Comparison of ENCODE assay signal across 8 cellular contexts in the genomic region with DNA sequence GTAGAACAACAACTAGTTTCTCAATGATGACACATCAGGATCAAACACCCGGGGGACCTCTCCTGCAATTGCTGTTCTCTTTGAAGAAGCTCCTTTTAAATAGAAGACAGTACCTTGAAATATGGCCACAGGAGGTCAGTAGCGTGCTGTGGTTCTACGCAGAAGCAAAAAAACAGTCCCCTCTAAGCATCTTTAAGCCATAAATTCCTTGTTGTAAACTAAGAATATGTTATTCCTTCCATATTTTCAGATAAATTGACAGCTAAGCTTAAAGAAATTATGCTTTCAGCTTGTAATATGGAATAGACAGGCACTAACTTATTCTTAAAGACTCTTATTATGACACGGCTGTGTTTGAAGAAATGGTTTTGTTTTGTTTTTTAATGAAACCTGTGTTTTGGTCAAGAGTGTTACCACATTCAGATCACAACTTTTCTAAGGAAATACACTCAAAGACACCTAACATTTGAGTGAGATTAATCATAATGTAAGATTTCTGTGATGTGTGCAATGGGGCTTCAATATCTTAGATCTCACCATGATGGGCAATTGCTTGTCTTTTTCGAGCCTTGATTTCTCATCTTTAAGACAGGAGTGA. TPM values are rescaled to one million over a fixed set of nuclear protein-coding genes. Genes with fewer than 3 reads are reported as not detected.
A peak's percentile ranks its signal among the peaks of the same experiment; 100 is the strongest.
DNase-seq lines count a peak whose midpoint lies in the region; ATAC-seq, FAIRE-seq and TF ChIP-seq lines count a peak whose summit lies in the region.

No MANE protein-coding gene starts in this region.

- peaks cover 63% of the 10 kb centered on the region for H3K4me1 Mint-ChIP-seq in activated B cell treated with CpG ODN at 0.5 μM for 24 hours

- no peak; a peak in 1 of 4 replicates for TF ChIP-seq EP300 in HepG2 (IDR thresholded peaks at IDR 0.05; ENCODE audit: low read depth in 2 of 2, low read length in 2 of 2)
- no peak for TF ChIP-seq EP300 in HepG2 (CRISPR knock-in tag; IDR thresholded peaks at IDR 0.05; ENCODE audit: borderline replicate concordance)

- H3K27me3 ChIP-seq in H7 (ENCODE audit: control insufficient read depth, insufficient read depth, low read length) (no peaks in the 10 kb centered on the region), colonic mucosa (no peaks in the 10 kb centered on the region), HepG2 (ENCODE audit: control insufficient read depth in 1 of 2, insufficient read depth in 2 of 2, low read length in 2 of 2) (peaks cover 0 to 5% of the 10 kb centered on the region in 2 experiments; a peak in 1 of 5 replicates)

- no peaks in the 10 kb centered on the region for H3K36me3 Mint-ChIP-seq in activated B cell treated with CpG ODN at 0.5 μM for 24 hours (ENCODE audit: low read depth)

- no peaks in the 10 kb centered on the region for H3K27me3 Mint-ChIP-seq in activated B cell treated with CpG ODN at 0.5 μM for 24 hours

- H3K4me3 ChIP-seq in H7 (ENCODE audit: insufficient read depth, low read depth, low read length): no peak overlapping the region
- no peak overlapping the region for H3K4me3 ChIP-seq in colonic mucosa
- H3K4me3 ChIP-seq in HepG2 (replicated peaks in 1 of 3; ENCODE audit: insufficient read depth in 1 of 3, low read depth in 2 of 3, low read length in 3 of 3): no peak overlapping the region

- BruUV-seq in HepG2 (replicated peaks; lab: Mats Ljungman, UMichigan): no TSS peak

- H3K4me1 ChIP-seq in colonic mucosa (no peaks in the 10 kb centered on the region), HepG2 (ENCODE audit: insufficient read depth, low read length) (peaks cover 8% of the 10 kb centered on the region; the same call in 1 of the 2 replicates)

- no peak for TF ChIP-seq POLR2A in HepG2 (IDR thresholded peaks at IDR 0.05; ENCODE audit: insufficient read depth in 1 of 2, low read depth in 2 of 2, low read length in 2 of 2)
- no peak for TF ChIP-seq POLR2A in GM18505 (IDR thresholded peaks at IDR 0.05; ENCODE audit: borderline replicate concordance, extremely low read depth, insufficient read depth, insufficient read length)

- no peaks in the 10 kb centered on the region for H3K9me3 Mint-ChIP-seq in activated B cell treated with CpG ODN at 0.5 μM for 24 hours

- ATAC-seq in activated B cell treated with CpG ODN at 0.5 μM for 24 hours (ENCODE audit: low read depth) (peak; percentile 34), HepG2 (peak; percentile 87), GM18505 (IDR thresholded peaks at IDR 0.05; ENCODE audit: unreplicated experiment) (no peak)

- H2AFZ ChIP-seq in HepG2 (ENCODE audit: low read length): no peak overlapping the region

- peak; percentile 71 for TF ChIP-seq CTCF in activated B cell treated with CpG ODN at 0.5 μM for 24 hours (IDR thresholded peaks at IDR 0.05)
- TF ChIP-seq CTCF in colonic mucosa (IDR thresholded peaks at IDR 0.05): peak; percentile 52
- peak; percentile 85 for TF ChIP-seq CTCF in HepG2 (CRISPR knock-in tag; IDR thresholded peaks at IDR 0.05)

- POLR2A ChIA-PET in activated B cell treated with CpG ODN at 0.5 μM for 24 hours (lab: Charles Lee) (interaction anchor here (0.6 to 4.2 kb wide), 11 partner anchors 9 to 302 kb away, joined by 3 to 44 read pairs (median 4); partner anchors contain the start of gene MAP3K5), HepG2 (lab: Yijun Ruan, JAX) (interaction anchor here (1.0 kb wide), 1 partner anchor 220 kb away, joined by 3 read pairs; no protein-coding TSS in a partner anchor)

- H3K9ac ChIP-seq in colonic mucosa (ENCODE audit: low read depth in 2 of 2, low read length in 2 of 2) (no peak overlapping the region), HepG2 (ENCODE audit: insufficient read depth, low read depth, low read length) (no peak overlapping the region)

- H3K27ac Mint-ChIP-seq in activated B cell treated with CpG ODN at 0.5 μM for 24 hours: peak overlapping the region; percentile 93

- peak; percentile 81 for FAIRE-seq in HepG2 (lab: Jason Lieb, UNC)

- H3K27ac ChIP-seq in colonic mucosa: no peak overlapping the region
- H3K27ac ChIP-seq in HepG2 (ENCODE audit: extremely low read length, insufficient read depth, low read length): no peak overlapping the region

- H3K4me2 ChIP-seq in HepG2 (ENCODE audit: low read depth, low read length): no peak overlapping the region

- H4K20me1 ChIP-seq in HepG2 (ENCODE audit: insufficient read depth, low read length): no peaks in the 10 kb centered on the region

- H3K4me3 Mint-ChIP-seq in activated B cell treated with CpG ODN at 0.5 μM for 24 hours: peak overlapping the region; percentile 38

- DNase-seq in D341Med (ENCODE audit: low spot score) (peak; percentile 62), H7 (peak; percentile 54), NCI-H226 (peak; percentile 60), activated B cell treated with CpG ODN at 0.5 μM for 24 hours (no peak), colonic mucosa (peak; percentile 66), HepG2 (ENCODE audit: low spot score) (peak; percentile 74)
- peak in 2 of 3 experiments; percentile 7 to 13 for DNase-seq in stimulated activated CD4-positive, alpha-beta T cell treated with anti-CD3 and anti-CD28 coated beads, TNF-alpha, amount 100 ng/mL, for 4 hours (ENCODE audit: low read depth in 3 of 3)

- H3K9me3 ChIP-seq in colonic mucosa (no peaks in the 10 kb centered on the region), HepG2 (ENCODE audit: low read length) (no peaks in the 10 kb centered on the region)

- H3K36me3 ChIP-seq in H7 (replicated peaks; ENCODE audit: control insufficient read depth, insufficient read depth, low read length) (no peaks in the 10 kb centered on the region), colonic mucosa (no peaks in the 10 kb centered on the region), HepG2 (replicated peaks in 1 of 2; ENCODE audit: control insufficient read depth in 1 of 2, insufficient read depth in 2 of 2, low read length in 2 of 2) (no peaks in the 10 kb centered on the region)

- peak; percentile 83 for TF ChIP-seq RAD21 in HepG2 (CRISPR knock-in tag; IDR thresholded peaks at IDR 0.05)

- 33% methylated on average over 5 of the region's 5 CpGs for WGBS in HepG2 (ENCODE audit: low lambda C conversion rate)

- CTCF ChIA-PET in activated B cell treated with CpG ODN at 0.5 μM for 24 hours (lab: Charles Lee): interaction anchor here (0.6 to 6.2 kb wide), 64 partner anchors 8 to 614 kb away, joined by 3 to 102 read pairs (median 5); no protein-coding TSS in a partner anchor
- CTCF ChIA-PET in HepG2 (lab: Yijun Ruan, JAX; ENCODE audit: low intra/inter-chr PET ratio, low total read pairs): interaction anchor here (0.7 to 4.0 kb wide), 8 partner anchors 72 to 547 kb away, joined by 3 to 39 read pairs (median 6); no protein-coding TSS in a partner anchor

- H3K79me2 ChIP-seq in HepG2 (ENCODE audit: insufficient read depth, low read length): no peaks in the 10 kb centered on the region

- intact Hi-C loops in activated B cell treated with CpG ODN at 0.5 μM for 24 hours (cut with micrococcal nuclease): loop anchor here (1.0 to 10.0 kb wide), 14 partner anchors 9 to 547 kb away; no protein-coding TSS in a partner anchor
- intact Hi-C loops in colonic mucosa (cut with DNase I): loop anchor here (5.0 kb wide), 2 partner anchors 223 to 548 kb away; no protein-coding TSS in a partner anchor
- intact Hi-C loops in HepG2 (cut with micrococcal nuclease; ENCODE audit: unreplicated experiment): loop anchor here (1.0 kb wide), 5 partner anchors 72 to 547 kb away; no protein-coding TSS in a partner anchor

- in situ Hi-C loops in HepG2 (cut with HindIII; ENCODE audit: extremely low pct_ligation_motif_present, low pct_unique_long_range_greater_than_20kb): loop anchor here (5.0 to 25.0 kb wide), 4 partner anchors 173 to 868 kb away; no protein-coding TSS in a partner anchor

TF ChIP-seq in HepG2, 621 proteins besides CTCF, POLR2A, EP300 and RAD21 (continues in another document):
- TF ChIP-seq PPARG (CRISPR knock-in tag; conservative IDR thresholded peaks at IDR 0.05) (0 out of 2 replicates have a peak, but pooled peaks have one; percentile 47), RXRB (CRISPR knock-in tag; IDR thresholded peaks at IDR 0.05; ENCODE audit: borderline replicate concordance) (peak; percentile 15; the same call in 1 of the 2 replicates), ATAD3A (CRISPR knock-in tag; IDR thresholded peaks at IDR 0.05) (no peak), CREB1 (IDR thresholded peaks at IDR 0.05) (no peak), CREB1 (CRISPR knock-in tag; IDR thresholded peaks at IDR 0.05) (0 out of 2 replicates have a peak, but pooled peaks have one; percentile 34), FOSL2 (CRISPR knock-in tag; IDR thresholded peaks at IDR 0.05) (peak; percentile 51; the same call in 1 of the 2 replicates)
- TF ChIP-seq, protein P1, sequence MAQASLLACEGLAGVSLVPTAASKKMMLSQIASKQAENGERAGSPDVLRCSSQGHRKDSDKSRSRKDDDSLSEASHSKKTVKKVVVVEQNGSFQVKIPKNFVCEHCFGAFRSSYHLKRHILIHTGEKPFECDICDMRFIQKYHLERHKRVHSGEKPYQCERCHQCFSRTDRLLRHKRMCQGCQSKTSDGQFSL (CRISPR knock-in tag; IDR thresholded peaks at IDR 0.05): no peak

RNA-seq across cellular contexts. Expression of gene IL20RA, which starts 49.7 kb away (rescaled TPM):
- total RNA-seq in H7 (2014; rRNA removed; shearing (Covaris generic)): 0.26 and 0.28 TPM in 2 replicates
- total RNA-seq in activated B cell treated with CpG ODN at 0.5 μM for 24 hours (not detected in 2 replicates), colonic mucosa (10 to 100 TPM; 12.2 to 12.8 TPM), HepG2 (2016; rRNA removed; fragmentation: Illumina TruSeq; extraction: Trizol) (not detected in 2 replicates)
- not detected in 2 replicates for total RNA-seq in HepG2 (2016; cell fraction: cytosol; rRNA removed; fragmentation: Illumina TruSeq; extraction: Trizol; ENCODE audit: low read depth)
- total RNA-seq in HepG2 (2016; cell fraction: insoluble cytoplasmic fraction; rRNA removed; fragmentation: Illumina TruSeq; extraction: Trizol): not detected in 2 replicates
- not detected in 2 replicates for total RNA-seq in HepG2 (2016; cell fraction: membrane; rRNA removed; fragmentation: Illumina TruSeq; extraction: Trizol)
- total RNA-seq in HepG2 (2016; cell fraction: nucleus; rRNA removed; fragmentation: Illumina TruSeq; extraction: Trizol): not detected in 2 replicates
- polyA plus RNA-seq in HepG2 (2011; rRNA removed): not detected in 2 replicates
- not detected in 2 replicates for polyA plus RNA-seq in HepG2 (2011; cell fraction: cytosol; rRNA removed)
- not detected in 2 replicates for polyA plus RNA-seq in HepG2 (2011; cell fraction: nucleus; rRNA removed)
- not detected in 2 replicates for polyA plus RNA-seq in HepG2 (2012)
- polyA plus RNA-seq in HepG2 (2016; cell fraction: cytosol; fragmentation: Illumina TruSeq; extraction: Trizol; ENCODE audit: low read depth): not detected in 2 replicates
- not detected in 2 replicates for polyA plus RNA-seq in HepG2 (2016; cell fraction: insoluble cytoplasmic fraction; fragmentation: Illumina TruSeq; extraction: Trizol; ENCODE audit: low read depth)
- polyA plus RNA-seq in HepG2 (2016; cell fraction: membrane; fragmentation: Illumina TruSeq; extraction: Trizol; ENCODE audit: low read depth): not detected in 2 replicates
- polyA plus RNA-seq in HepG2 (2016; cell fraction: nucleus; fragmentation: Illumina TruSeq; extraction: Trizol; ENCODE audit: insufficient read depth, low read depth): not detected in 2 replicates
- 2.0 TPM in 1 of 2 replicates, not detected in the other for polyA minus RNA-seq in HepG2 (2011; rRNA and poly(A)+ RNA removed; ENCODE audit: low replicate concordance)
- not detected in 2 replicates for polyA minus RNA-seq in HepG2 (2011; cell fraction: cytosol; rRNA and poly(A)+ RNA removed)
- polyA minus RNA-seq in HepG2 (2011; cell fraction: nucleus; rRNA and poly(A)+ RNA removed): not detected in 2 replicates

Comparison
In these comparisons a context has a peak if more than half of its experiments do, and no peak if none do; other contexts are left out.
1. RNA of gene IL20RA, which starts 49.7 kb away (total RNA-seq): 12.2 to 12.8 TPM in colonic mucosa; 0.26 to 0.28 TPM in H7, not detected in activated B cell treated with CpG ODN at 0.5 μM for 24 hours and not detected in HepG2; every median in the first group is over 10 times any median in the second.
2. Peak in every context shown above with its lines, with median percentiles within 50 percentile points of each other: CTCF ChIP-seq.